ENCODE assay signal across 21 cellular contexts in the genomic region with DNA sequence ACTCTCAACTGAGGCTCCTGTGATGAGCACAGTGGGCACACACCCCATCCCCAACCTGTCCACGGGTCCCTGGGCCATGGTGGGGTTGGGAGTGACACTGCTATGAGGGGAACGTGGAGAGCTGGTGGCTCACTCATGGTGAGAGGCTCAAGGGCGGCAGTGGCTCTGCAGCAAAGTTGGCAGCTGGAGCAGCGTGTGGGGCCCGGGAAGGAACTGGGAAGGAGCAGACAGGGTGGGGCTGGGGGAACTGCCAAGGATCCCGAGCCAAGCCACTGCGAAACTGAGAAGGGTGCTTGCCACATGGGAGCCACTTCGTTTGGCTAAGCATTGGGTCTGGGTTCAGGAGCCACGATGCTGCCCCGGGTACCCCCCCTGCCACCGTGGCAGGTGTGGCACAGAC.
DNase-seq lines count a peak whose midpoint lies in the region; ATAC-seq and TF ChIP-seq lines count a peak whose summit lies in the region.
"Had no signal": no experiment of that assay in that cellular context is flagged by ENCODE, and none has a peak within 500 bp of the region (broad histone marks: within the 10 kb centered on the region; RNA-seq: fewer than 3 reads in every experiment).

No MANE protein-coding gene starts in this region.

- TF ChIP-seq CTCF in AG04450 (IDR thresholded peaks at IDR 0.05; ENCODE audit: low read depth, low read length): no peak

- peak; percentile 29 to 78 for ATAC-seq in left cardiac atrium
- peak; percentile 43 for ATAC-seq in sciatic nerve

- no peak for DNase-seq in AG04450 (ENCODE audit: low read depth, low spot score)
- peak; percentile 44 for DNase-seq in GM03348 (ENCODE audit: low spot score)
- DNase-seq in left cardiac atrium: no peak
- no peak for DNase-seq in sciatic nerve (ENCODE audit: low spot score)
- no peak for DNase-seq in NOMO-1 (lab: John Stamatoyannopoulos, UW; ENCODE audit: unreplicated experiment in 2 of 2)
- DNase-seq in kidney tubule cell (ENCODE audit: low spot score): no peak
- no peak for DNase-seq in Kasumi-1 (lab: John Stamatoyannopoulos, UW)
- DNase-seq: activated naive CD4-positive, alpha-beta T cell treated with anti-CD3 and anti-CD28 coated beads, Interleukin-2, amount 10 ng/mL, durations not matched to agents 7 days and 5 days; amygdala; caudate nucleus; CD4-positive, alpha-beta T cell; dermis blood vessel endothelial cell; DND-41; immature natural killer cell; KG1; NCI-H146; NCI-H526 had no signal

- peak overlapping the region; percentile 11 for H3K27ac ChIP-seq in AG04450 (ENCODE audit: low read depth, low read length)
- H3K27ac ChIP-seq: hepatocyte, SK-N-MC, WERI-Rb-1 had no signal

- H3K27me3 ChIP-seq in AG04450 (ENCODE audit: control insufficient read depth, insufficient read depth, low read length): no peaks in the 10 kb centered on the region
- H3K27me3 ChIP-seq: hepatocyte had no signal

- peaks cover 3% of the 10 kb centered on the region; the same call in 1 of the 2 replicates for H3K9me3 ChIP-seq in AG04450 (ENCODE audit: control insufficient read depth, insufficient read depth, low read length)
- H3K9me3 ChIP-seq: HAP-1 had no signal

- CTCF ChIA-PET in AG04450 (lab: Charles Lee): no interaction called here

- H3K4me3 ChIP-seq in AG04450 (ENCODE audit: low read depth, low read length): no peak overlapping the region
- H3K4me3 ChIP-seq: HAP-1, hepatocyte, SK-N-MC had no signal

- intact Hi-C loops in left cardiac atrium (cut with DNase I): no loop called here
- intact Hi-C loops in sciatic nerve (cut with DNase I): no loop called here

- POLR2A ChIA-PET in AG04450 (lab: Yijun Ruan, JAX): no interaction called here
